Comparison of ENCODE assay signal across 15 cellular contexts in the genomic region with DNA sequence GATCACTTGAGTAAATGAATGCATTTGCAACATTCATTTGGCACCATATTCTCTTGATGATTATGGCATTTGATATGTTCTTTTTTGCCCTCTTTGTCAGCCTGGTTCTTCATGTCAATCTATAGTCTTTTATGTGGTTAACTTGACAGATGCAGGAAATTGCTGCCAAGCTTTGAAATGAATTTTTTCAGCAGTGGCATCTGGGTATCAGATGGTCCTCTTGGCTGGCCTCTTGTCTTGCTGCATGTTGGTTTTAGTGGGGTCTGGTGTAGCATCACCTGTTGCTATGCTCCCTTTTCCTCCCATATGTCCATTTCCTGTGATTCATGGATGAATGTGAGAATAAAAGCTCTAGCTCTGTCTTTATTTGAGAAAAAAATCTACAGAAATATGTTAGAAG.
DNase-seq lines count a peak whose midpoint lies in the region; ATAC-seq and TF ChIP-seq lines count a peak whose summit lies in the region.
"Had no signal": no experiment of that assay in that cellular context is flagged by ENCODE, and none has a peak within 500 bp of the region (broad histone marks: within the 10 kb centered on the region; RNA-seq: fewer than 3 reads in every experiment).

No MANE protein-coding gene starts in this region.

- peak overlapping the region; percentile 12 for H3K4me3 ChIP-seq in naive thymus-derived CD4-positive, alpha-beta T cell (ENCODE audit: low read length)
- H3K4me3 ChIP-seq: esophagus muscularis mucosa, K562, ovary had no signal

- peak overlapping the region; percentile 50 for H3K4me3 Mint-ChIP-seq in activated CD4-positive, alpha-beta T cell treated with anti-CD3 and anti-CD28 coated beads, Interleukin-2, amount 10 ng/mL, durations not matched to agents 24 days and 14 days
- H3K4me3 Mint-ChIP-seq in activated CD8-positive, alpha-beta T cell treated with anti-CD3 and anti-CD28 coated beads, Interleukin-2, amount 10 ng/mL, durations not matched to agents 7 days and 5 days: peak overlapping the region; percentile 13
- peak overlapping the region in 9 of 10 donors; percentile 42 to 77 (median 60) for H3K4me3 Mint-ChIP-seq in naive thymus-derived CD4-positive, alpha-beta T cell

- peaks cover 9% of the 10 kb centered on the region for H3K9me3 Mint-ChIP-seq in activated CD4-positive, alpha-beta T cell treated with anti-CD3 and anti-CD28 coated beads, Interleukin-2, amount 10 ng/mL, durations not matched to agents 24 days and 14 days
- no peaks in the 10 kb centered on the region for H3K9me3 Mint-ChIP-seq in activated CD8-positive, alpha-beta T cell treated with anti-CD3 and anti-CD28 coated beads, Interleukin-2, amount 10 ng/mL, durations not matched to agents 7 days and 5 days (ENCODE audit: insufficient read depth)
- peaks cover 0 to 6% (median 0%) of the 10 kb centered on the region in 11 donors for H3K9me3 Mint-ChIP-seq in naive thymus-derived CD4-positive, alpha-beta T cell

- peaks cover 47 to 63% of the 10 kb centered on the region in 2 donors for H3K4me1 ChIP-seq in naive thymus-derived CD4-positive, alpha-beta T cell (ENCODE audit: control insufficient read depth in 2 of 2, insufficient read depth in 2 of 2, low read length in 2 of 2)
- H3K4me1 ChIP-seq: esophagus muscularis mucosa had no signal

- H3K27me3 Mint-ChIP-seq in activated CD4-positive, alpha-beta T cell treated with anti-CD3 and anti-CD28 coated beads, Interleukin-2, amount 10 ng/mL, durations not matched to agents 24 days and 14 days: no peaks in the 10 kb centered on the region
- H3K27me3 Mint-ChIP-seq in activated CD8-positive, alpha-beta T cell treated with anti-CD3 and anti-CD28 coated beads, Interleukin-2, amount 10 ng/mL, durations not matched to agents 7 days and 5 days (ENCODE audit: low read depth): no peaks in the 10 kb centered on the region
- H3K27me3 Mint-ChIP-seq in naive thymus-derived CD4-positive, alpha-beta T cell: no peaks in the 10 kb centered on the region

- H3K27me3 ChIP-seq in naive thymus-derived CD4-positive, alpha-beta T cell (ENCODE audit: control insufficient read depth in 2 of 2, insufficient read depth in 2 of 2, low read length in 2 of 2): no peaks in the 10 kb centered on the region
- H3K27me3 ChIP-seq: esophagus muscularis mucosa, ovary had no signal

- peak; percentile 78 for DNase-seq in activated CD4-positive, alpha-beta T cell treated with anti-CD3 and anti-CD28 coated beads, Interleukin-2, amount 10 ng/mL, durations not matched to agents 24 days and 14 days
- DNase-seq in activated CD4-positive, alpha-beta T cell treated with anti-CD3 and anti-CD28 coated beads for 48 hours: no peak
- DNase-seq in activated CD8-positive, alpha-beta T cell treated with anti-CD3 and anti-CD28 coated beads, Interleukin-2, amount 10 ng/mL, durations not matched to agents 7 days and 5 days: peak; percentile 50
- DNase-seq in naive thymus-derived CD4-positive, alpha-beta T cell: peak in 7 of 9 donors; percentile 48 to 79 (median 73)
- DNase-seq in KBM-7: no peak
- DNase-seq in HEK293T (ENCODE audit: extremely low spot score): no peak
- no peak for DNase-seq in SW 1271 (lab: John Stamatoyannopoulos, UW)
- DNase-seq: EL; NCI-H2081 treated with DMSO at 0.1 percent for 48 hours; ovary; PC-3; stimulated activated CD4-positive, alpha-beta T cell treated with anti-CD3 and anti-CD28 coated beads, Interleukin-15, amount 100 ng/mL, for 24 hours had no signal

- no peaks in the 10 kb centered on the region for H3K36me3 ChIP-seq in KOPT-K1 (ENCODE audit: insufficient read depth, low read length)
- no peaks in the 10 kb centered on the region for H3K36me3 ChIP-seq in naive thymus-derived CD4-positive, alpha-beta T cell (ENCODE audit: control insufficient read depth in 2 of 3, insufficient read depth in 3 of 3, low read length in 3 of 3)
- H3K36me3 ChIP-seq: esophagus muscularis mucosa, ovary had no signal

- H3K27ac ChIP-seq in KOPT-K1 (ENCODE audit: low read depth, low read length, poor library complexity, severe bottlenecking): peak overlapping the region; percentile 95
- no peak overlapping the region for H3K27ac ChIP-seq in naive thymus-derived CD4-positive, alpha-beta T cell (ENCODE audit: low read depth, low read length)
- H3K27ac ChIP-seq: esophagus muscularis mucosa, ovary had no signal

- CTCF ChIA-PET in activated CD8-positive, alpha-beta T cell treated with anti-CD3 and anti-CD28 coated beads, Interleukin-2, amount 10 ng/mL, durations not matched to agents 7 days and 5 days (lab: Charles Lee): interaction anchor here (0.8 to 5.0 kb wide), 14 partner anchors 10 to 174 kb away, joined by 3 to 85 read pairs (median 7); a partner anchor contains a TSS
- CTCF ChIA-PET in naive thymus-derived CD4-positive, alpha-beta T cell (lab: Charles Lee): interaction anchor here (0.6 to 1.9 kb wide), 6 partner anchors 8 to 714 kb away, joined by 3 to 8 read pairs (median 4); no protein-coding TSS in a partner anchor
- CTCF ChIA-PET in HEK293T (lab: Yijun Ruan, JAX): interaction anchor here (0.7 kb wide), 1 partner anchor 8 kb away, joined by 3 read pairs; no protein-coding TSS in a partner anchor

- H3K4me1 Mint-ChIP-seq in activated CD4-positive, alpha-beta T cell treated with anti-CD3 and anti-CD28 coated beads, Interleukin-2, amount 10 ng/mL, durations not matched to agents 24 days and 14 days: peaks cover 57% of the 10 kb centered on the region
- peaks cover 70% of the 10 kb centered on the region for H3K4me1 Mint-ChIP-seq in activated CD8-positive, alpha-beta T cell treated with anti-CD3 and anti-CD28 coated beads, Interleukin-2, amount 10 ng/mL, durations not matched to agents 7 days and 5 days (ENCODE audit: low read depth)
- peaks cover 33 to 65% (median 51%) of the 10 kb centered on the region in 7 donors for H3K4me1 Mint-ChIP-seq in naive thymus-derived CD4-positive, alpha-beta T cell

- no peaks in the 10 kb centered on the region for H3K9me3 ChIP-seq in KOPT-K1 (ENCODE audit: insufficient read depth, low read length, poor library complexity, severe bottlenecking)
- H3K9me3 ChIP-seq in naive thymus-derived CD4-positive, alpha-beta T cell (ENCODE audit: control insufficient read depth in 2 of 3, low read length in 3 of 3): no peaks in the 10 kb centered on the region
- H3K9me3 ChIP-seq: esophagus muscularis mucosa, ovary had no signal

- in situ Hi-C loops in KBM-7 (cut with MboI; ENCODE audit: low pct_unique_long_range_greater_than_20kb, low sequenced_read_pairs): no loop called here

- intact Hi-C loops in activated CD4-positive, alpha-beta T cell treated with anti-CD3 and anti-CD28 coated beads, Interleukin-2, amount 10 ng/mL, durations not matched to agents 24 days and 14 days (cut with micrococcal nuclease): loop anchor here (2.0 to 5.0 kb wide), 6 partner anchors 363 to 1547 kb away; a partner anchor contains a TSS
- intact Hi-C loops in naive thymus-derived CD4-positive, alpha-beta T cell (cut with micrococcal nuclease): loop anchor here (1.0 to 10.0 kb wide), 14 partner anchors 8 to 1469 kb away; a partner anchor contains a TSS

- peaks cover 10% of the 10 kb centered on the region for H3K36me3 Mint-ChIP-seq in activated CD4-positive, alpha-beta T cell treated with anti-CD3 and anti-CD28 coated beads, Interleukin-2, amount 10 ng/mL, durations not matched to agents 24 days and 14 days (ENCODE audit: low read depth)
- peaks cover 28% of the 10 kb centered on the region for H3K36me3 Mint-ChIP-seq in activated CD8-positive, alpha-beta T cell treated with anti-CD3 and anti-CD28 coated beads, Interleukin-2, amount 10 ng/mL, durations not matched to agents 7 days and 5 days (ENCODE audit: low read depth)
- peaks cover 0 to 22% (median 0%) of the 10 kb centered on the region in 5 donors for H3K36me3 Mint-ChIP-seq in naive thymus-derived CD4-positive, alpha-beta T cell

- peak overlapping the region; percentile 86 for H3K27ac Mint-ChIP-seq in activated CD4-positive, alpha-beta T cell treated with anti-CD3 and anti-CD28 coated beads, Interleukin-2, amount 10 ng/mL, durations not matched to agents 24 days and 14 days
- H3K27ac Mint-ChIP-seq in activated CD8-positive, alpha-beta T cell treated with anti-CD3 and anti-CD28 coated beads, Interleukin-2, amount 10 ng/mL, durations not matched to agents 7 days and 5 days: peak overlapping the region; percentile 96
- peak overlapping the region; percentile 19 to 88 (median 78) for H3K27ac Mint-ChIP-seq in naive thymus-derived CD4-positive, alpha-beta T cell

- peak; percentile 35 for ATAC-seq in activated CD8-positive, alpha-beta T cell treated with anti-CD3 and anti-CD28 coated beads, Interleukin-2, amount 10 ng/mL, durations not matched to agents 7 days and 5 days
- ATAC-seq in naive thymus-derived CD4-positive, alpha-beta T cell: peak; percentile 77
- ATAC-seq: K562, PC-3 had no signal

- POLR2A ChIA-PET in activated CD8-positive, alpha-beta T cell treated with anti-CD3 and anti-CD28 coated beads, Interleukin-2, amount 10 ng/mL, durations not matched to agents 7 days and 5 days (lab: Charles Lee): interaction anchor here (0.7 to 5.1 kb wide), 11 partner anchors 10 to 365 kb away, joined by 3 to 140 read pairs (median 9); a partner anchor contains a TSS
- POLR2A ChIA-PET in naive thymus-derived CD4-positive, alpha-beta T cell (lab: Charles Lee): interaction anchor here (0.6 to 1.5 kb wide), 5 partner anchors 17 to 121 kb away, joined by 3 to 4 read pairs (median 3); a partner anchor contains a TSS
- POLR2A ChIA-PET in HEK293T (lab: Yijun Ruan, JAX): interaction anchor here (0.8 kb wide), 1 partner anchor 20 kb away, joined by 4 read pairs; no protein-coding TSS in a partner anchor

TF ChIP-seq in HEK293T, 16 proteins besides CTCF, POLR2A, EP300 and RAD21 (continues in another document):
- no peak for TF ChIP-seq SP1 (IDR thresholded peaks at IDR 0.05)
- no peak for TF ChIP-seq FOXA1 (IDR thresholded peaks at IDR 0.05)
- TF ChIP-seq CTBP1 (IDR thresholded peaks at IDR 0.05; ENCODE audit: borderline replicate concordance): no peak
- TF ChIP-seq, protein P1, sequence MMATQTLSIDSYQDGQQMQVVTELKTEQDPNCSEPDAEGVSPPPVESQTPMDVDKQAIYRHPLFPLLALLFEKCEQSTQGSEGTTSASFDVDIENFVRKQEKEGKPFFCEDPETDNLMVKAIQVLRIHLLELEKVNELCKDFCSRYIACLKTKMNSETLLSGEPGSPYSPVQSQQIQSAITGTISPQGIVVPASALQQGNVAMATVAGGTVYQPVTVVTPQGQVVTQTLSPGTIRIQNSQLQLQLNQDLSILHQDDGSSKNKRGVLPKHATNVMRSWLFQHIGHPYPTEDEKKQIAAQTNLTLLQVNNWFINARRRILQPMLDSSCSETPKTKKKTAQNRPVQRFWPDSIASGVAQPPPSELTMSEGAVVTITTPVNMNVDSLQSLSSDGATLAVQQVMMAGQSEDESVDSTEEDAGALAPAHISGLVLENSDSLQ (IDR thresholded peaks at IDR 0.05): no peak
- no peak for TF ChIP-seq TARDBP (IDR thresholded peaks at IDR 0.05)
- TF ChIP-seq L3MBTL2 (conservative IDR thresholded peaks at IDR 0.05): no peak
- TF ChIP-seq SUZ12 (IDR thresholded peaks at IDR 0.05): no peak
- TF ChIP-seq HDGF (IDR thresholded peaks at IDR 0.05; ENCODE audit: borderline replicate concordance): no peak
- TF ChIP-seq BHLHE40 (IDR thresholded peaks at IDR 0.05; ENCODE audit: borderline replicate concordance): no peak
- no peak for TF ChIP-seq LEF1 (IDR thresholded peaks at IDR 0.05; ENCODE audit: borderline replicate concordance)
- no peak for TF ChIP-seq ELF4 (IDR thresholded peaks at IDR 0.05)

Comparison
In these comparisons a context has a peak if more than half of its experiments do, and no peak if none do; other contexts are left out.
1. DNase-seq: peak in activated CD4-positive, alpha-beta T cell treated with anti-CD3 and anti-CD28 coated beads, Interleukin-2, amount 10 ng/mL, durations not matched to agents 24 days and 14 days (single experiment), activated CD8-positive, alpha-beta T cell treated with anti-CD3 and anti-CD28 coated beads, Interleukin-2, amount 10 ng/mL, durations not matched to agents 7 days and 5 days (single experiment) and naive thymus-derived CD4-positive, alpha-beta T cell (7 of 9); none in activated CD4-positive, alpha-beta T cell treated with anti-CD3 and anti-CD28 coated beads for 48 hours (single experiment), KBM-7 (single experiment), HEK293T (single experiment) and SW 1271 (0 of 2).
2. Peak in every context shown above with its lines, with median percentiles within 50 percentile points of each other: H3K27ac Mint-ChIP-seq and H3K4me3 Mint-ChIP-seq.